1 cellular context compared by ENCODE assay signal in genomic region chr3:16502347-16502908, GRCh38.
TF ChIP-seq lines count a peak whose summit lies in the region.

No MANE protein-coding gene starts in this region.

TF ChIP-seq in endothelial cell of umbilical vein, 7 proteins besides CTCF, POLR2A, EP300 and RAD21:
- TF ChIP-seq POLR2AphosphoS5 (IDR thresholded peaks at IDR 0.05; ENCODE audit: insufficient read depth, low read depth, low read length): no peak
- TF ChIP-seq EZH2 (IDR thresholded peaks at IDR 0.05; ENCODE audit: borderline replicate concordance, low read depth, low read length, severe bottlenecking): no peak
- no peak for TF ChIP-seq FOS (IDR thresholded peaks at IDR 0.05; ENCODE audit: borderline replicate concordance, insufficient read depth, low read length)
- no peak for TF ChIP-seq GATA2 (IDR thresholded peaks at IDR 0.05; ENCODE audit: insufficient read depth, insufficient read length, low read depth, low read length)
- TF ChIP-seq MAX (IDR thresholded peaks at IDR 0.05; ENCODE audit: insufficient read depth, insufficient read length): no peak
- no peak for TF ChIP-seq JUN (IDR thresholded peaks at IDR 0.05; ENCODE audit: borderline replicate concordance, insufficient read depth, insufficient read length, low read depth)
